In the genomic region with DNA sequence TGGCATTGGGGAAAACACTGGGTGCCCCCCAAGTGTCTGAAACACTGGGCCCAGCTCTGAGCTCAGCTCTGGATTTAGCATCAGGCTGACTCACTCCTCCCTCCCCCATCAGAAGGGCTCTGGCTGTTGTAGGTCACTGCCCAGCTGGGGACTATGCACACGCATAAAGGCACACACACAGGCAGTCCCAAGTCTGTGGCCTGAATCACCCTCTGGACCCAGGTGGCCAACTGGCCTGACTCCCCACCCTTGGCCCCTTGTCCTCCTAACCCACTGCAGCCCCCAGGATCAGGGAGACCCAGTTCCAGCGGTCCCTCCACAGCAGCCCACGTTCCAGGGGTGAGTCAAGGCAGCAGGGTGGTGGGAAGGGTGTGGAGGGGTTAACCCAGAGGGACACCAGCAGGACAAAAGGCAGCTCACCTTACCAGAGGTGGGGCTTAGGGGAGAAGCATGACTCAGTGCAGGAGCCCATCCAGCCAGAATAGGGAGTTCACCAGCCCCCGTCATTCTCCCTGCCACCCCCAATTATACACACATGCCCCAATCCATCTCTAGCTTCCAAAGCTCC, we compare ENCODE assay signal across 9 cellular contexts. TPM values are rescaled to one million over a fixed set of nuclear protein-coding genes. Genes with fewer than 3 reads are reported as not detected.
DNase-seq lines count a peak whose midpoint lies in the region; ATAC-seq, FAIRE-seq and TF ChIP-seq lines count a peak whose summit lies in the region.
"Had no signal": no experiment of that assay in that cellular context is flagged by ENCODE, and none has a peak within 500 bp of the region (broad histone marks: within the 10 kb centered on the region; RNA-seq: fewer than 3 reads in every experiment).

No MANE protein-coding gene starts in this region.

- peaks cover 15% of the 10 kb centered on the region for H3K36me3 Mint-ChIP-seq in stimulated activated memory B cell treated with anti-CD40 and anti-IgM and Interleukin-4, amounts not matched to agents 10 μg/mL and 1 μg/mL and 100 μg/mL, for 72 hours

- no peak overlapping the region for H3K4me3 Mint-ChIP-seq in stimulated activated memory B cell treated with anti-CD40 and anti-IgM and Interleukin-4, amounts not matched to agents 10 μg/mL and 1 μg/mL and 100 μg/mL, for 72 hours

- no peaks in the 10 kb centered on the region for H3K27me3 ChIP-seq in adipocyte (replicated peaks; ENCODE audit: control insufficient read depth, insufficient read depth, low read length)
- H3K27me3 ChIP-seq in left ventricle myocardium inferior (ENCODE audit: low read depth): no peaks in the 10 kb centered on the region
- H3K27me3 ChIP-seq in small intestine (ENCODE audit: control insufficient read depth in 2 of 2, insufficient read depth in 2 of 2, low read length in 2 of 2): no peaks in the 10 kb centered on the region

- no peaks in the 10 kb centered on the region for H3K27me3 Mint-ChIP-seq in stimulated activated memory B cell treated with anti-CD40 and anti-IgM and Interleukin-4, amounts not matched to agents 10 μg/mL and 1 μg/mL and 100 μg/mL, for 72 hours

- H3K27ac ChIP-seq in left ventricle myocardium inferior (replicated peaks): peak overlapping the region; percentile 84
- H3K27ac ChIP-seq in small intestine (ENCODE audit: low read depth in 1 of 2, low read length in 1 of 2): no peak overlapping the region
- H3K27ac ChIP-seq: epithelial cell of prostate had no signal

- H3K9me3 ChIP-seq in adipocyte (ENCODE audit: control insufficient read depth, low read length) (no peaks in the 10 kb centered on the region), left ventricle myocardium inferior (replicated peaks) (no peaks in the 10 kb centered on the region), small intestine (ENCODE audit: control insufficient read depth, low read depth) (no peaks in the 10 kb centered on the region)

- no peaks in the 10 kb centered on the region for H3K9me3 Mint-ChIP-seq in stimulated activated memory B cell treated with anti-CD40 and anti-IgM and Interleukin-4, amounts not matched to agents 10 μg/mL and 1 μg/mL and 100 μg/mL, for 72 hours

- intact Hi-C loops in left ventricle myocardium inferior (cut with micrococcal nuclease): no loop called here

- peak overlapping the region; percentile 64 for H3K4me3 ChIP-seq in adipocyte (ENCODE audit: low read length)
- H3K4me3 ChIP-seq in left ventricle myocardium inferior: peak overlapping the region; percentile 41
- no peak overlapping the region for H3K4me3 ChIP-seq in small intestine (ENCODE audit: low read depth in 1 of 2, low read length in 2 of 2)

- H3K4me1 Mint-ChIP-seq in stimulated activated memory B cell treated with anti-CD40 and anti-IgM and Interleukin-4, amounts not matched to agents 10 μg/mL and 1 μg/mL and 100 μg/mL, for 72 hours: peaks cover 52% of the 10 kb centered on the region

- H3K4me1 ChIP-seq in adipocyte (ENCODE audit: control insufficient read depth, insufficient read depth, low read length): peaks cover 34% of the 10 kb centered on the region
- H3K4me1 ChIP-seq in left ventricle myocardium inferior: peaks cover 88% of the 10 kb centered on the region
- no peaks in the 10 kb centered on the region for H3K4me1 ChIP-seq in small intestine (ENCODE audit: control insufficient read depth in 2 of 2, insufficient read depth in 1 of 2, low read depth in 1 of 2, low read length in 1 of 2)

- 81 to 86% (median 82%) methylated on average over 4 of the region's 4 CpGs for WGBS in small intestine, 3 donors

- H3K27ac Mint-ChIP-seq in stimulated activated memory B cell treated with anti-CD40 and anti-IgM and Interleukin-4, amounts not matched to agents 10 μg/mL and 1 μg/mL and 100 μg/mL, for 72 hours: peak overlapping the region; percentile 25

- peak overlapping the region; percentile 80 for H3K9ac ChIP-seq in adipocyte (ENCODE audit: low read length)

- no peak for ATAC-seq in stimulated activated memory B cell treated with anti-CD40 and anti-IgM and Interleukin-4, amounts not matched to agents 10 μg/mL and 1 μg/mL and 100 μg/mL, for 72 hours
- no peak for ATAC-seq in GM18498 (IDR thresholded peaks at IDR 0.05; ENCODE audit: unreplicated experiment)

- TF ChIP-seq CTCF in left ventricle myocardium inferior (IDR thresholded peaks at IDR 0.05; ENCODE audit: borderline replicate concordance): no peak

- DNase-seq in HT1080 (ENCODE audit: low read depth) (peak; percentile 58), adipocyte (ENCODE audit: low read depth) (peak; percentile 81), left ventricle myocardium inferior (peak; percentile 48), NCI-H2029 treated with DMSO at 0.1 percent for 48 hours (lab: John Stamatoyannopoulos, UW) (no peak), small intestine (no peak)
- DNase-seq in stimulated activated CD4-positive, alpha-beta T cell treated with anti-CD3 and anti-CD28 coated beads, Interleukin-15, amount 100 ng/mL, for 24 hours: no peak

- H3K36me3 ChIP-seq in adipocyte (ENCODE audit: control insufficient read depth, insufficient read depth, low read length, severe bottlenecking) (no peaks in the 10 kb centered on the region), left ventricle myocardium inferior (peaks cover 7% of the 10 kb centered on the region), small intestine (ENCODE audit: control insufficient read depth in 2 of 2, insufficient read depth in 2 of 2, low read length in 2 of 2) (peaks cover 2 to 4% of the 10 kb centered on the region in 2 donors)

- FAIRE-seq in small intestine (lab: Jason Lieb, UNC): no peak

RNA-seq across cellular contexts. Expression of gene MYO18A, which starts 47.0 kb away (rescaled TPM):
- 17.0 and 21.0 TPM in 2 replicates for total RNA-seq in HT1080 (2014; rRNA removed; shearing (Covaris generic))
- polyA plus RNA-seq in HT1080 (2015; cell fraction: cytosol; rRNA removed): 6.9 and 7.5 TPM in 2 replicates
- polyA plus RNA-seq in HT1080 (2015; cell fraction: nucleus; rRNA removed): 45.6 and 55.3 TPM in 2 replicates
- 397 TPM for total RNA-seq in left ventricle myocardium inferior
- 10 to 100 TPM; 42.9 to 66.9 (median 61.9) TPM for polyA plus RNA-seq in small intestine

Comparison
In these comparisons a context has a peak if more than half of its experiments do, and no peak if none do; other contexts are left out.
1. DNase-seq: peak in HT1080 (single experiment), adipocyte (single experiment) and left ventricle myocardium inferior (single experiment); none in stimulated activated CD4-positive, alpha-beta T cell treated with anti-CD3 and anti-CD28 coated beads, Interleukin-15, amount 100 ng/mL, for 24 hours (single experiment), NCI-H2029 treated with DMSO at 0.1 percent for 48 hours (single experiment) and small intestine (single experiment).
2. H3K4me3 ChIP-seq: peak in adipocyte (single experiment) and left ventricle myocardium inferior (single experiment); none in small intestine (0 of 2).
3. RNA of gene MYO18A, which starts 47.0 kb away (total RNA-seq): 397 TPM in left ventricle myocardium inferior (single experiment); 17.0 to 21.0 TPM in HT1080; every median in the first group is over 10 times any median in the second.